ENCODE assay signal across 10 cellular contexts in genomic region chr18:12049983-12050811, GRCh38. TPM values are rescaled to one million over a fixed set of nuclear protein-coding genes. Genes with fewer than 3 reads are reported as not detected.
DNase-seq lines count a peak whose midpoint lies in the region; ATAC-seq, FAIRE-seq and TF ChIP-seq lines count a peak whose summit lies in the region.
"Had no signal": no experiment of that assay in that cellular context is flagged by ENCODE, and none has a peak within 500 bp of the region (broad histone marks: within the 10 kb centered on the region; RNA-seq: fewer than 3 reads in every experiment).

No MANE protein-coding gene starts in this region.

- FAIRE-seq in kidney (lab: Jason Lieb, UNC), result no peak

- intact Hi-C loops in kidney (cut with DNase I), result no loop called here

- ATAC-seq in GM18868 (IDR thresholded peaks at IDR 0.05; ENCODE audit: unreplicated experiment) (peak; percentile 80), HG02610 (IDR thresholded peaks at IDR 0.05; ENCODE audit: unreplicated experiment) (peak; percentile 73), HG03565 (IDR thresholded peaks at IDR 0.05; ENCODE audit: unreplicated experiment) (peak; percentile 86), left lobe of liver (no peak)

- H3K4me1 ChIP-seq in kidney (ENCODE audit: control insufficient read depth in 1 of 2, insufficient read depth in 1 of 2, low read depth in 1 of 2, low read length in 2 of 2), result peaks cover 0 to 2% of the 10 kb centered on the region in 2 donors
- H3K4me1 ChIP-seq: esophagus squamous epithelium had no signal

- no peak overlapping the region for H3K9ac ChIP-seq in kidney (ENCODE audit: low read length in 2 of 2)

- H3K27ac ChIP-seq in kidney (ENCODE audit: low read depth in 2 of 2, low read length in 2 of 2), result no peak overlapping the region
- H3K27ac ChIP-seq: esophagus squamous epithelium had no signal

- no peak for TF ChIP-seq CTCF in kidney (IDR thresholded peaks at IDR 0.05; ENCODE audit: borderline replicate concordance, extremely low read depth, insufficient read depth)

- H3K9me3 ChIP-seq in kidney (ENCODE audit: control insufficient read depth in 1 of 2, low read length in 2 of 2), result no peaks in the 10 kb centered on the region
- H3K9me3 ChIP-seq: esophagus squamous epithelium had no signal

- peak; percentile 75 for DNase-seq in kidney
- DNase-seq in retina, result no peak
- no peak for DNase-seq in left lobe of liver (ENCODE audit: low spot score)
- DNase-seq in occipital lobe (lab: John Stamatoyannopoulos, UW), result no peak
- DNase-seq in NK-92 treated with Interleukin-12 subunit alpha and Interleukin-12 subunit beta, amount 100 ng/mL, for 24 hours (lab: John Stamatoyannopoulos, UW), result no peak
- DNase-seq: esophagus squamous epithelium had no signal

- no peak overlapping the region for H3K4me3 ChIP-seq in kidney (ENCODE audit: low read length in 2 of 2)
- H3K4me3 ChIP-seq: esophagus squamous epithelium had no signal

- no peaks in the 10 kb centered on the region for H3K36me3 ChIP-seq in kidney (ENCODE audit: control insufficient read depth in 1 of 2, insufficient read depth in 2 of 2, low read length in 2 of 2)
- H3K36me3 ChIP-seq: esophagus squamous epithelium had no signal

RNA-seq across cellular contexts. Expression of gene ANKRD62, which starts 43.4 kb away (rescaled TPM):
- total RNA-seq in kidney, result not detected
- not detected for polyA plus RNA-seq in kidney (ENCODE audit: insufficient read depth, low read depth, low replicate concordance)
- total RNA-seq in left lobe of liver, result not detected
- total RNA-seq in occipital lobe, result 0.16 TPM
- total RNA-seq: lung microvascular endothelial cell had no signal
